In genomic region chr16:68084504-68085258, GRCh38 we compare ENCODE assay signal across 8 cellular contexts. TPM values are rescaled to one million over a fixed set of nuclear protein-coding genes. Genes with fewer than 3 reads are reported as not detected.
A peak's percentile ranks its signal among the peaks of the same experiment; 100 is the strongest.
DNase-seq lines count a peak whose midpoint lies in the region; ATAC-seq and TF ChIP-seq lines count a peak whose summit lies in the region.

No MANE protein-coding gene starts in this region.

- H3K27me3 ChIP-seq in SJSA1 (replicated peaks) (no peaks in the 10 kb centered on the region), thoracic aorta (replicated peaks; ENCODE audit: insufficient read depth) (no peaks in the 10 kb centered on the region)

- H3K27ac ChIP-seq in SJSA1 (peak overlapping the region; percentile 89), thoracic aorta (peak overlapping the region; percentile 99 to 100)

- ATAC-seq in GM21786 (IDR thresholded peaks at IDR 0.05; ENCODE audit: unreplicated experiment), result peak; percentile 63
- peak; percentile 39 for ATAC-seq in omental fat pad (ENCODE audit: low FRiP score)
- ATAC-seq in thoracic aorta (ENCODE audit: insufficient number of reproducible peaks, low FRiP score, low read depth), result peak; percentile 41

- H3K27me3 Mint-ChIP-seq in glutamatergic neuron (ENCODE audit: unreplicated experiment), result peaks cover 13% of the 10 kb centered on the region

- no peaks in the 10 kb centered on the region for H3K36me3 Mint-ChIP-seq in glutamatergic neuron (ENCODE audit: unreplicated experiment)

- H3K27ac Mint-ChIP-seq in glutamatergic neuron (ENCODE audit: unreplicated experiment), result peak overlapping the region; percentile 97

- peaks cover 21% of the 10 kb centered on the region for H3K4me1 Mint-ChIP-seq in glutamatergic neuron (ENCODE audit: low read depth, unreplicated experiment)

- H3K36me3 ChIP-seq in SJSA1 (peaks cover 6% of the 10 kb centered on the region), thoracic aorta (no peaks in the 10 kb centered on the region)

- peaks cover 12% of the 10 kb centered on the region for H3K9me3 Mint-ChIP-seq in glutamatergic neuron (ENCODE audit: unreplicated experiment)

- DNase-seq in EH (ENCODE audit: low read depth) (peak; percentile 86), LHCN-M2 (ENCODE audit: low read depth) (peak; percentile 89), SJSA1 (ENCODE audit: low read depth in 1 of 2, low spot score in 2 of 2) (peak; percentile 90 to 91), glutamatergic neuron (peak; percentile 90), omental fat pad (ENCODE audit: low spot score) (peak; percentile 58), thoracic aorta (ENCODE audit: low spot score) (peak; percentile 77)
- DNase-seq in activated naive CD4-positive, alpha-beta T cell treated with anti-CD3 and anti-CD28 coated beads, Interleukin-2, amount 50 U/mL, for 16 hours, result peak; percentile 84

- H3K4me1 ChIP-seq in SJSA1 (replicated peaks), result peaks cover 19% of the 10 kb centered on the region
- peaks cover 33 to 37% of the 10 kb centered on the region in 2 donors for H3K4me1 ChIP-seq in thoracic aorta (ENCODE audit: control insufficient read depth in 1 of 2, low read depth in 2 of 2)

- TF ChIP-seq CTCF in glutamatergic neuron (IDR thresholded peaks at IDR 0.05; ENCODE audit: partially characterized antibody, unreplicated experiment) (no peak), omental fat pad (IDR thresholded peaks at IDR 0.05) (no peak), thoracic aorta (IDR thresholded peaks at IDR 0.05) (no peak)

- H3K4me3 ChIP-seq in SJSA1 (peak overlapping the region; percentile 97), thoracic aorta (peak overlapping the region; percentile 90)

- peak overlapping the region; percentile 83 for H3K4me3 Mint-ChIP-seq in glutamatergic neuron (ENCODE audit: unreplicated experiment)

- H3K9me3 ChIP-seq in SJSA1 (replicated peaks) (no peaks in the 10 kb centered on the region), thoracic aorta (no peaks in the 10 kb centered on the region)

RNA-seq across cellular contexts. Expression of gene NFATC3, which starts 0.5 kb away (rescaled TPM):
- total RNA-seq in LHCN-M2 (2014; rRNA removed), result 22.3 and 26.5 TPM in 2 replicates
- 7.4 TPM for polyA plus RNA-seq in LHCN-M2 (2012)
- total RNA-seq in SJSA1 (2014; rRNA removed; shearing (Covaris generic)), result 19.8 and 33.8 TPM in 2 replicates
- total RNA-seq in glutamatergic neuron (ENCODE audit: unreplicated experiment), result 33.1 TPM
- 10 to 100 TPM; 39.5 to 54.5 (median 45.6) TPM for total RNA-seq in omental fat pad
- 10 to 100 TPM; 51.1 to 56.7 TPM for total RNA-seq in thoracic aorta

Comparison
In these comparisons a context has a peak if more than half of its experiments do, and no peak if none do; other contexts are left out.
1. Peak in every context shown above with its lines: DNase-seq, ATAC-seq, H3K4me3 ChIP-seq and H3K27ac ChIP-seq.